ENCODE assay signal across 8 cellular contexts in genomic region chr4:78939667-78940008, GRCh38. TPM values are rescaled to one million over a fixed set of nuclear protein-coding genes. Genes with fewer than 3 reads are reported as not detected.
DNase-seq lines count a peak whose midpoint lies in the region; ATAC-seq, FAIRE-seq and TF ChIP-seq lines count a peak whose summit lies in the region.

No MANE protein-coding gene starts in this region.

- no peaks in the 10 kb centered on the region; the same call in 1 of the 2 replicates for H3K79me2 ChIP-seq in KMS-11 (ENCODE audit: insufficient read depth, low read depth)

- no peaks in the 10 kb centered on the region for H3K9me3 Mint-ChIP-seq in chondrocyte (ENCODE audit: low read depth)
- H3K9me3 Mint-ChIP-seq in nephron, result no peaks in the 10 kb centered on the region

- no peak overlapping the region for H3K4me3 ChIP-seq in KMS-11 (IDR thresholded peaks at IDR 0.05; ENCODE audit: insufficient read depth, low read depth, low read length)

- H4K20me1 ChIP-seq in KMS-11 (ENCODE audit: insufficient read depth), result no peaks in the 10 kb centered on the region

- H3K36me3 ChIP-seq in ES-I3 (ENCODE audit: insufficient read depth, low read length), result no peaks in the 10 kb centered on the region
- H3K36me3 ChIP-seq in KMS-11 (ENCODE audit: insufficient read depth), result no peaks in the 10 kb centered on the region

- no peaks in the 10 kb centered on the region; the same call in 1 of the 2 replicates for H3K9me3 ChIP-seq in ES-I3 (ENCODE audit: control insufficient read depth, insufficient read depth, low read length)

- DNase-seq in chondrocyte (ENCODE audit: low spot score) (no peak), GM19239 (ENCODE audit: insufficient read length, low spot score) (no peak), GOT3 (lab: John Stamatoyannopoulos, UW) (no peak)
- no peak for DNase-seq in stimulated activated CD4-positive, alpha-beta T cell treated with anti-CD3 and anti-CD28 coated beads, Interleukin-12 subunit alpha, Interleukin-12 subunit beta, amount 100 ng/mL, for 4 hours

- H3K27me3 ChIP-seq in KMS-11 (ENCODE audit: insufficient read depth, low read depth), result no peaks in the 10 kb centered on the region

- peak overlapping the region; percentile 98 for H3K9ac ChIP-seq in ES-I3 (ENCODE audit: low read depth, low read length)
- peak overlapping the region; percentile 66; the same call in 1 of the 2 replicates for H3K9ac ChIP-seq in KMS-11

- TF ChIP-seq CTCF in KMS-11 (conservative IDR thresholded peaks at IDR 0.05; ENCODE audit: low read depth, low read length), result no peak
- TF ChIP-seq CTCF in chondrocyte (IDR thresholded peaks at IDR 0.05), result no peak
- TF ChIP-seq CTCF in nephron (IDR thresholded peaks at IDR 0.05; ENCODE audit: unreplicated experiment in 3 of 3), result no peak

- H3K4me1 ChIP-seq in ES-I3 (ENCODE audit: insufficient read depth, low read length) (peaks cover 18% of the 10 kb centered on the region; the same call in 1 of the 2 replicates), KMS-11 (ENCODE audit: low read depth, poor library complexity, severe bottlenecking) (peaks cover 29% of the 10 kb centered on the region)

- H3K27ac Mint-ChIP-seq in chondrocyte (ENCODE audit: unreplicated experiment) (peak overlapping the region; percentile 68), nephron (peak overlapping the region; percentile 29 to 74 (median 39))

- no peak for FAIRE-seq in GM19239 (lab: Jason Lieb, UNC)

- H3K4me2 ChIP-seq in KMS-11, result peak overlapping the region; percentile 56

- peaks cover 16% of the 10 kb centered on the region for H3K4me1 Mint-ChIP-seq in chondrocyte (ENCODE audit: low read depth)
- peaks cover 14% of the 10 kb centered on the region for H3K4me1 Mint-ChIP-seq in nephron

- no peak overlapping the region for H3K27ac ChIP-seq in KMS-11

- H3K27me3 Mint-ChIP-seq in chondrocyte (ENCODE audit: low read depth) (peaks cover 25% of the 10 kb centered on the region), nephron (ENCODE audit: low read depth) (peaks cover 15% of the 10 kb centered on the region)

- ATAC-seq in GM21515 (IDR thresholded peaks at IDR 0.05; ENCODE audit: unreplicated experiment), result peak; percentile 15

- peaks cover 1% of the 10 kb centered on the region for H3K36me3 Mint-ChIP-seq in chondrocyte (ENCODE audit: low read depth)
- H3K36me3 Mint-ChIP-seq in nephron (ENCODE audit: low read depth), result no peaks in the 10 kb centered on the region

- peak overlapping the region; percentile 82 for H3K4me3 Mint-ChIP-seq in chondrocyte (ENCODE audit: unreplicated experiment)
- peak overlapping the region; percentile 82 to 91 (median 88) for H3K4me3 Mint-ChIP-seq in nephron

- H2AFZ ChIP-seq in KMS-11 (ENCODE audit: low read depth), result peak overlapping the region; percentile 82

RNA-seq across cellular contexts. Expression of gene PAQR3, which starts 0.4 kb away (rescaled TPM):
- total RNA-seq in chondrocyte, result 12.6 to 13.8 TPM (median 12.8 TPM) in 3 replicates
